8 cellular contexts compared by ENCODE assay signal in the genomic region with DNA sequence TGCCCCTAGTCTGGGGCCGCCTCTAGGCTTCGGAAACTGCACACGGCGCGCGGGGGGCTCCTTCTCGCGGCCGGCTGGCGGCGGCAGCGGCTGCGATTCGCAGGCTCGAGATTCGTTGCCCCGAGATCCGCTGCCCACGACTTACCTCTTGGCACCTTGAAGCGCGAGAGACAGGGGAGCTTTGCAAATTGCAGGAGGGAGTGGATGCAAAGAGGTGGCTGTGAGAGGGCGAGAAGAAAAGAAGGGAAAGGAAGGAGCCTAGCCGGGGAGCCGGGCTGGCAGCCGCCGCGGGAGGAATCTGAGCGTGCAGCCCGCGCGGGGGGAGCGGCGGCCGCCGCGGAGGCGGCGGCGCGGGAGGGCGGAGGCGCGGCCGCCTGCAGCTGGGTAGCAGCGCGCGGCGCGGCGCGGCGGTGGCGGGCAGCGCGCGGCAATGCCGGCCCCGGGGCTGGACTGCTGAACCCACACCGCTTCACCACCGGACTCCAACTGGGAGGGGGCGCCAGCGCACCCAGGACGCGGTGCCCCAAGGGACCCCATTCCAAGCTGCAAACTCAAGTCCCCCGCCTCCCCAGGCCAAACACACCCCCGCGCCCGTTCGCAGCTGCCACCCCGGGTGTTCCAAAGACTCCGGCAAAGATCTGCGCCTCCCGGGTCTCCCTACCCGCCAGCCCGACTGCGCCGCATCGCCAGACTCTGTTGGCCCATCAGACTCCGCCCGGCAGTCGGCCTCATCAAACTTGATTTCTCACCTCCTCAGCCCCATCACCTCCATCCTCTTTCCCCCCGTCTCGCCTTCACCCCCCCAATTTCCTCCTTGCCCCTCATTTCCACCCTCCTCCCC. TPM values are rescaled to one million over a fixed set of nuclear protein-coding genes. Genes with fewer than 3 reads are reported as not detected.
DNase-seq lines count a peak whose midpoint lies in the region; ATAC-seq and TF ChIP-seq lines count a peak whose summit lies in the region.

No MANE protein-coding gene starts in this region.

- intact Hi-C loops in left colon (cut with DNase I, micrococcal nuclease), result no loop called here

- ATAC-seq in activated CD4-positive, CD25-positive, alpha-beta regulatory T cell treated with anti-CD3 and anti-CD28 coated beads, Interleukin-2, amount 50 U/mL, for 24 hours, result peak; percentile 21 to 26
- peak; percentile 76 for ATAC-seq in left colon
- ATAC-seq in HG03039 (IDR thresholded peaks at IDR 0.05; ENCODE audit: unreplicated experiment), result no peak

- H3K27ac ChIP-seq in cingulate gyrus (ENCODE audit: low read depth, low read length), result peak overlapping the region; percentile 29

- DNase-seq in GM10266 (ENCODE audit: extremely low spot score), result peak; percentile 58
- DNase-seq in MV-4-11 (lab: John Stamatoyannopoulos, UW), result peak; percentile 61
- peak; percentile 53 to 65 for DNase-seq in left colon
- DNase-seq in stimulated activated CD4-positive, alpha-beta T cell treated with anti-CD3 and anti-CD28 coated beads, Interleukin-15, amount 100 ng/mL, for 24 hours, result peak; percentile 75
- no peak for DNase-seq in foreskin melanocyte

- peak; percentile 25 for TF ChIP-seq CTCF in GM10266 (IDR thresholded peaks at IDR 0.05; ENCODE audit: control insufficient read depth, insufficient read depth, low read depth, missing control alignments)

RNA-seq across cellular contexts. Expression of a gene that starts 44.2 kb away (rescaled TPM):
- total RNA-seq in left colon, result 1 to 10 TPM; 2.0 to 2.8 TPM
